ENCODE assay signal across 23 cellular contexts in the genomic region with DNA sequence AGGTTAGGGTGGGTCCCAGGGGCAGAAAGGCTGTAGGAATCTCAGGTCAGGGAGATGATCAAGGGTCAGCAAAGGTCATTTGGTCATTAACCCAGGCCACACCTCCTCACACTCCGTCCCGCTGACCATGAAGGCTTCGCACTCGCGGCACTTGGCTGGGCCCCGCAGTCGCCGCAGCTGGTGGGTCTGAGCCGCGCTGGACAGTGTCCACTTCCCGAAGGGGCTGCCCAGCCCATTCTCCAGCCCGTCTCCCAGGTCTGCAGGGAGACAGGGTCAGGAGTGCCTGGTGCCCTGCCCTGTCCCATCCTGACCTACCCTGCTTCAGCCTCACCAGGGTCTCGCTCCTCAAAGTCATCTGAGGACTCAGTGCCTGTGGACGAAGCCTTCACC. TPM values are rescaled to one million over a fixed set of nuclear protein-coding genes. Genes with fewer than 3 reads are reported as not detected.
DNase-seq lines count a peak whose midpoint lies in the region; ATAC-seq lines count a peak whose summit lies in the region.
"Had no signal": no experiment of that assay in that cellular context is flagged by ENCODE, and none has a peak within 500 bp of the region (broad histone marks: within the 10 kb centered on the region; RNA-seq: fewer than 3 reads in every experiment).

No MANE protein-coding gene starts in this region.

- H3K9me3 Mint-ChIP-seq in activated naive CD8-positive, alpha-beta T cell (ENCODE audit: low read depth), result no peaks in the 10 kb centered on the region
- no peaks in the 10 kb centered on the region for H3K9me3 Mint-ChIP-seq in activated naive CD8-positive, alpha-beta T cell treated with anti-CD3 and anti-CD28 coated beads for 36 hours
- H3K9me3 Mint-ChIP-seq in activated T-helper 17 cell treated with anti-CD3 and anti-CD28 coated beads, Interleukin-2, amount 50 U/mL, for 72 hours, result no peaks in the 10 kb centered on the region
- H3K9me3 Mint-ChIP-seq in memory B cell, result no peaks in the 10 kb centered on the region
- H3K9me3 Mint-ChIP-seq: GM23338, H9 had no signal

- peak overlapping the region; percentile 41 for H3K27ac Mint-ChIP-seq in activated naive CD8-positive, alpha-beta T cell
- no peak overlapping the region for H3K27ac Mint-ChIP-seq in activated naive CD8-positive, alpha-beta T cell treated with anti-CD3 and anti-CD28 coated beads for 36 hours
- H3K27ac Mint-ChIP-seq in activated T-helper 17 cell treated with anti-CD3 and anti-CD28 coated beads, Interleukin-2, amount 50 U/mL, for 72 hours, result peak overlapping the region; percentile 65
- H3K27ac Mint-ChIP-seq in memory B cell, result peak overlapping the region; percentile 73
- H3K27ac Mint-ChIP-seq: GM23338 had no signal

- no peak for ATAC-seq in activated T-helper 17 cell treated with anti-CD3 and anti-CD28 coated beads, Interleukin-2, amount 50 U/mL, for 72 hours (replicated peaks)
- ATAC-seq in memory B cell (ENCODE audit: low read depth), result no peak
- ATAC-seq: A549, GM23338, HepG2, SK-N-SH treated with all-trans-retinoic acid at 6 μM for 48 hours had no signal

- H3K36me3 Mint-ChIP-seq in activated naive CD8-positive, alpha-beta T cell, result peaks cover 4% of the 10 kb centered on the region
- peaks cover 43% of the 10 kb centered on the region for H3K36me3 Mint-ChIP-seq in activated naive CD8-positive, alpha-beta T cell treated with anti-CD3 and anti-CD28 coated beads for 36 hours
- H3K36me3 Mint-ChIP-seq in activated T-helper 17 cell treated with anti-CD3 and anti-CD28 coated beads, Interleukin-2, amount 50 U/mL, for 72 hours (ENCODE audit: low read depth), result peaks cover 98% of the 10 kb centered on the region
- peaks cover 46% of the 10 kb centered on the region for H3K36me3 Mint-ChIP-seq in memory B cell

- H3K27me3 Mint-ChIP-seq in activated naive CD8-positive, alpha-beta T cell, result no peaks in the 10 kb centered on the region
- H3K27me3 Mint-ChIP-seq in activated naive CD8-positive, alpha-beta T cell treated with anti-CD3 and anti-CD28 coated beads for 36 hours, result no peaks in the 10 kb centered on the region
- H3K27me3 Mint-ChIP-seq in activated T-helper 17 cell treated with anti-CD3 and anti-CD28 coated beads, Interleukin-2, amount 50 U/mL, for 72 hours, result no peaks in the 10 kb centered on the region
- H3K27me3 Mint-ChIP-seq in memory B cell, result no peaks in the 10 kb centered on the region
- H3K27me3 Mint-ChIP-seq: CD8-positive, alpha-beta memory T cell had no signal

- no peak overlapping the region for H3K4me3 Mint-ChIP-seq in activated naive CD8-positive, alpha-beta T cell
- no peak overlapping the region for H3K4me3 Mint-ChIP-seq in activated naive CD8-positive, alpha-beta T cell treated with anti-CD3 and anti-CD28 coated beads for 36 hours
- no peak overlapping the region for H3K4me3 Mint-ChIP-seq in activated T-helper 17 cell treated with anti-CD3 and anti-CD28 coated beads, Interleukin-2, amount 50 U/mL, for 72 hours
- H3K4me3 Mint-ChIP-seq in memory B cell, result no peak overlapping the region
- H3K4me3 Mint-ChIP-seq: GM23338 had no signal

- no peak for DNase-seq in activated naive CD8-positive, alpha-beta T cell treated with anti-CD3 and anti-CD28 coated beads for 36 hours
- DNase-seq in memory B cell (ENCODE audit: low spot score in 2 of 2) (no peak), SW480 (ENCODE audit: low spot score) (no peak), DMS114 treated with DMSO at 0.1 percent for 48 hours (lab: John Stamatoyannopoulos, UW; ENCODE audit: unreplicated experiment) (no peak)
- no peak for DNase-seq in activated CD4-positive, CD25-positive, alpha-beta regulatory T cell (lab: John Stamatoyannopoulos, UW)
- DNase-seq: C1 segment of cervical spinal cord; CD8-positive, alpha-beta memory T cell; H9; KBM-7; MV-4-11; NCI-H1105 treated with DMSO at 0.1 percent for 48 hours; NCI-H146; NCI-H2029; NCI-H446; NCI-H524 treated with DMSO at 0.1 percent for 48 hours; NCI-H774 had no signal

- peaks cover 11% of the 10 kb centered on the region for H3K4me1 Mint-ChIP-seq in activated naive CD8-positive, alpha-beta T cell (ENCODE audit: low read depth)
- H3K4me1 Mint-ChIP-seq in activated naive CD8-positive, alpha-beta T cell treated with anti-CD3 and anti-CD28 coated beads for 36 hours, result peaks cover 12% of the 10 kb centered on the region
- H3K4me1 Mint-ChIP-seq in activated T-helper 17 cell treated with anti-CD3 and anti-CD28 coated beads, Interleukin-2, amount 50 U/mL, for 72 hours, result peaks cover 3% of the 10 kb centered on the region
- peaks cover 21% of the 10 kb centered on the region for H3K4me1 Mint-ChIP-seq in memory B cell

RNA-seq across cellular contexts. Expression of a gene that starts 7.3 kb away (rescaled TPM):
- 10 to 100 TPM; 23.7 to 28.4 TPM for total RNA-seq in activated naive CD8-positive, alpha-beta T cell treated with anti-CD3 and anti-CD28 coated beads for 36 hours
- total RNA-seq in activated T-helper 17 cell treated with anti-CD3 and anti-CD28 coated beads, Interleukin-2, amount 50 U/mL, for 72 hours, result 10 to 100 TPM; 46.3 to 85.6 TPM

RNA-seq across cellular contexts. Expression of a gene that starts 8.1 kb away (rescaled TPM):
- 10 to 100 TPM; 53.3 to 54.7 TPM for total RNA-seq in activated naive CD8-positive, alpha-beta T cell treated with anti-CD3 and anti-CD28 coated beads for 36 hours
- 100 to 1,000 TPM in 1 of 2 donors, 10 to 100 TPM in 1; 79.9 to 100 TPM for total RNA-seq in activated T-helper 17 cell treated with anti-CD3 and anti-CD28 coated beads, Interleukin-2, amount 50 U/mL, for 72 hours

RNA-seq across cellular contexts. Expression of a gene that starts 16.8 kb away (rescaled TPM):
- total RNA-seq in activated naive CD8-positive, alpha-beta T cell treated with anti-CD3 and anti-CD28 coated beads for 36 hours, result 1 to 10 TPM; 8.2 to 9.6 TPM
- total RNA-seq in activated T-helper 17 cell treated with anti-CD3 and anti-CD28 coated beads, Interleukin-2, amount 50 U/mL, for 72 hours, result 100 to 1,000 TPM in 1 of 2 donors, 10 to 100 TPM in 1; 63.9 to 101 TPM
- total RNA-seq: HepG2, HT1080 had no signal

RNA-seq across cellular contexts. Expression of a gene that starts 28.2 kb away (rescaled TPM):
- 10 to 100 TPM; 72.6 to 76.4 TPM for total RNA-seq in activated naive CD8-positive, alpha-beta T cell treated with anti-CD3 and anti-CD28 coated beads for 36 hours
- total RNA-seq in activated T-helper 17 cell treated with anti-CD3 and anti-CD28 coated beads, Interleukin-2, amount 50 U/mL, for 72 hours, result 10 to 100 TPM; 47.8 to 79.6 TPM

RNA-seq across cellular contexts. Expression of a gene that starts 33.3 kb away (rescaled TPM):
- 10 to 100 TPM; 71.8 to 73.2 TPM for total RNA-seq in activated naive CD8-positive, alpha-beta T cell treated with anti-CD3 and anti-CD28 coated beads for 36 hours
- 10 to 100 TPM; 57.0 to 70.7 TPM for total RNA-seq in activated T-helper 17 cell treated with anti-CD3 and anti-CD28 coated beads, Interleukin-2, amount 50 U/mL, for 72 hours

Comparison
In these comparisons a context has a peak if more than half of its experiments do, and no peak if none do; other contexts are left out.
1. RNA of a gene that starts 16.8 kb away (total RNA-seq): 63.9 to 101 TPM in activated T-helper 17 cell treated with anti-CD3 and anti-CD28 coated beads, Interleukin-2, amount 50 U/mL, for 72 hours; 8.2 to 9.6 TPM in activated naive CD8-positive, alpha-beta T cell treated with anti-CD3 and anti-CD28 coated beads for 36 hours; every median in the first group is over 4 times any median in the second.